ENCODE assay signal across 18 cellular contexts in genomic region chr14:94969766-94970165, GRCh38.
DNase-seq lines count a peak whose midpoint lies in the region; ATAC-seq and TF ChIP-seq lines count a peak whose summit lies in the region.
"Had no signal": no experiment of that assay in that cellular context is flagged by ENCODE, and none has a peak within 500 bp of the region (broad histone marks: within the 10 kb centered on the region; RNA-seq: fewer than 3 reads in every experiment).

No MANE protein-coding gene starts in this region.

- intact Hi-C loops in tibial artery (cut with DNase I; ENCODE audit: low total_unique reads), result no loop called here

- no peaks in the 10 kb centered on the region for H3K79me2 ChIP-seq in DND-41 (ENCODE audit: insufficient read depth, low read length)

- H3K9ac ChIP-seq in DND-41 (ENCODE audit: low read depth, low read length), result no peak overlapping the region
- no peak overlapping the region for H3K9ac ChIP-seq in muscle layer of colon (ENCODE audit: low read length)
- H3K9ac ChIP-seq: BLaER1 treated with 17β-estradiol and CSF1 and Interleukin-3, amounts not matched to agents 10 nM and 100 nM had no signal

- peak; percentile 54; the same call in 2 of the 3 replicates for ATAC-seq in DND-41 (ENCODE audit: insufficient read depth, low read depth)
- ATAC-seq: A549; CD8-positive, alpha-beta T cell; GM12878 had no signal

- H3K36me3 ChIP-seq in DND-41 (ENCODE audit: insufficient read depth, low read length) (no peaks in the 10 kb centered on the region), muscle layer of colon (ENCODE audit: insufficient read depth, low read length) (no peaks in the 10 kb centered on the region), tibial artery (no peaks in the 10 kb centered on the region), BE2C (no peaks in the 10 kb centered on the region)
- H3K36me3 ChIP-seq: BLaER1 treated with 17β-estradiol and CSF1 and Interleukin-3, amounts not matched to agents 10 nM and 100 nM had no signal

- H3K4me1 ChIP-seq in DND-41 (ENCODE audit: insufficient read depth, low read length) (peaks cover 11% of the 10 kb centered on the region), muscle layer of colon (ENCODE audit: insufficient read depth, low read length) (peaks cover 11% of the 10 kb centered on the region), tibial artery (peaks cover 0 to 21% (median 0%) of the 10 kb centered on the region in 4 donors), BE2C (no peaks in the 10 kb centered on the region)
- H3K4me1 ChIP-seq: A549, Caco-2 had no signal

- no peak for TF ChIP-seq CTCF in DND-41 (IDR thresholded peaks at IDR 0.05; ENCODE audit: borderline replicate concordance, extremely low read depth, low read length, poor library complexity, severe bottlenecking)
- no peak for TF ChIP-seq CTCF in tibial artery (IDR thresholded peaks at IDR 0.05)
- TF ChIP-seq CTCF in BE2C (IDR thresholded peaks at IDR 0.05; ENCODE audit: low read depth, low read length), result no peak

- H3K4me2 ChIP-seq in DND-41 (ENCODE audit: insufficient read depth, low read length), result no peak overlapping the region
- H3K4me2 ChIP-seq: A549 had no signal

- no peak overlapping the region for H3K4me3 ChIP-seq in DND-41 (ENCODE audit: low read depth in 1 of 2, low read length in 2 of 2)
- H3K4me3 ChIP-seq in muscle layer of colon (ENCODE audit: low read depth in 1 of 2, low read length in 2 of 2), result no peak overlapping the region
- no peak overlapping the region for H3K4me3 ChIP-seq in tibial artery
- H3K4me3 ChIP-seq in BE2C (ENCODE audit: low read depth, low read length), result no peak overlapping the region
- H3K4me3 ChIP-seq: A549; BLaER1 treated with 17β-estradiol and CSF1 and Interleukin-3, amounts not matched to agents 10 nM and 100 nM; GM12878 had no signal

- H3K27me3 ChIP-seq in DND-41 (ENCODE audit: insufficient read depth, low read length, poor library complexity) (no peaks in the 10 kb centered on the region), muscle layer of colon (ENCODE audit: control insufficient read depth in 1 of 2, insufficient read depth in 2 of 2, low read length in 2 of 2) (no peaks in the 10 kb centered on the region), tibial artery (no peaks in the 10 kb centered on the region), BE2C (0 out of 2 replicates have a peak, but pooled peaks cover 2% of the 10 kb centered on the region)
- H3K27me3 ChIP-seq: BLaER1 treated with 17β-estradiol and CSF1 and Interleukin-3, amounts not matched to agents 10 nM and 100 nM had no signal

- DNase-seq in DND-41 (peak; percentile 18), tibial artery (no peak), BE2C (no peak), Ammon's horn (ENCODE audit: low spot score) (no peak)
- DNase-seq: AML-193; Caco-2; Calu3; CD4-positive, alpha-beta T cell; CD8-positive, alpha-beta T cell; DMS79 treated with DMSO at 0.1 percent for 48 hours; EL; GDM1 had no signal

- H2AFZ ChIP-seq in DND-41 (ENCODE audit: low read depth, low read length), result no peak overlapping the region

- H3K27ac ChIP-seq in DND-41 (ENCODE audit: low read length) (0 out of 2 replicates have a peak overlapping the region, but pooled peaks have one; percentile 1), muscle layer of colon (ENCODE audit: low read depth, low read length) (peak overlapping the region; percentile 27), tibial artery (peak overlapping the region; percentile 65 to 69)
- H3K27ac ChIP-seq: 22Rv1; A549; BLaER1 treated with 17β-estradiol and CSF1 and Interleukin-3, amounts not matched to agents 10 nM and 100 nM; C4-2B had no signal

- H3K9me3 ChIP-seq in DND-41 (ENCODE audit: insufficient read depth, low read length, severe bottlenecking) (no peaks in the 10 kb centered on the region), muscle layer of colon (ENCODE audit: low read length) (no peaks in the 10 kb centered on the region), tibial artery (no peaks in the 10 kb centered on the region), BE2C (no peaks in the 10 kb centered on the region)
- H3K9me3 ChIP-seq: Caco-2 had no signal

- no peaks in the 10 kb centered on the region for H4K20me1 ChIP-seq in DND-41 (ENCODE audit: insufficient read depth, low read length)
- H4K20me1 ChIP-seq: BLaER1 treated with 17β-estradiol and CSF1 and Interleukin-3, amounts not matched to agents 10 nM and 100 nM had no signal

Comparison
In these comparisons a context has a peak if more than half of its experiments do, and no peak if none do; other contexts are left out.
1. H3K27ac ChIP-seq: peak in every context shown above with its lines; median percentile 67 in tibial artery; 27 in muscle layer of colon; 1 in DND-41.